Comparison of ENCODE assay signal across 29 cellular contexts in genomic region chr9:134717056-134717455, GRCh38.
"Had no signal": no experiment of that assay in that cellular context is flagged by ENCODE, and none has a peak within 500 bp of the region (broad histone marks: within the 10 kb centered on the region; RNA-seq: fewer than 3 reads in every experiment).

No MANE protein-coding gene starts in this region.

- H3K36me3 Mint-ChIP-seq: activated CD4-positive, alpha-beta memory T cell treated with anti-CD3 and anti-CD28 coated beads for 36 hours; activated naive CD8-positive, alpha-beta T cell treated with anti-CD3 and anti-CD28 coated beads for 36 hours; naive B cell; stimulated activated naive B cell treated with anti-CD40 and anti-IgM and Interleukin-4, amounts not matched to agents 10 μg/mL and 1 μg/mL and 100 μg/mL, for 72 hours had no signal

- H3K4me3 ChIP-seq: adrenal gland, esophagus squamous epithelium, ovary, stomach, suprapubic skin had no signal

- H3K9me3 Mint-ChIP-seq: activated CD4-positive, alpha-beta memory T cell treated with anti-CD3 and anti-CD28 coated beads for 36 hours; activated naive CD4-positive, alpha-beta T cell treated with anti-CD3 and anti-CD28 coated beads for 36 hours; activated naive CD8-positive, alpha-beta T cell treated with anti-CD3 and anti-CD28 coated beads for 36 hours had no signal

- H3K9me3 ChIP-seq: adrenal gland, esophagus squamous epithelium, ovary, stomach, suprapubic skin had no signal

- H3K27ac Mint-ChIP-seq: activated CD4-positive, alpha-beta memory T cell treated with anti-CD3 and anti-CD28 coated beads for 36 hours; activated CD4-positive, alpha-beta T cell treated with anti-CD3 and anti-CD28 coated beads, Interleukin-2, amount 10 ng/mL, durations not matched to agents 24 days and 14 days; activated naive CD4-positive, alpha-beta T cell treated with anti-CD3 and anti-CD28 coated beads for 36 hours; activated naive CD8-positive, alpha-beta T cell treated with anti-CD3 and anti-CD28 coated beads for 36 hours; activated T-helper 1 cell treated with anti-CD3 and anti-CD28 coated beads, Interleukin-12 subunit alpha, Interleukin-12 subunit beta, Interleukin-2, Interleukin-4 antibody, amounts not matched to agents 30 ng/mL and 10 ng/mL and 1 ng/mL, durations not matched to agents 14 hours and 24 hours and 36 hours; progenitor cell of endocrine pancreas; stimulated activated naive B cell treated with anti-CD40 and anti-IgM and Interleukin-4, amounts not matched to agents 10 μg/mL and 1 μg/mL and 100 μg/mL, for 72 hours had no signal

- H3K36me3 ChIP-seq: adrenal gland, ovary had no signal

- H3K27me3 ChIP-seq: adrenal gland, ovary, stomach had no signal

- H3K27ac ChIP-seq: adrenal gland, epithelial cell of prostate, esophagus squamous epithelium, ovary, suprapubic skin had no signal

- H3K27me3 Mint-ChIP-seq: activated CD4-positive, alpha-beta memory T cell treated with anti-CD3 and anti-CD28 coated beads for 36 hours; activated CD4-positive, alpha-beta T cell treated with anti-CD3 and anti-CD28 coated beads, Interleukin-2, amount 10 ng/mL, durations not matched to agents 24 days and 14 days; activated naive CD8-positive, alpha-beta T cell treated with anti-CD3 and anti-CD28 coated beads for 36 hours; central memory CD8-positive, alpha-beta T cell; naive B cell; progenitor cell of endocrine pancreas had no signal

- ATAC-seq: left ventricle myocardium superior; stimulated activated naive B cell treated with anti-CD40 and anti-IgM and Interleukin-4, amounts not matched to agents 10 μg/mL and 1 μg/mL and 100 μg/mL, for 72 hours had no signal

- DNase-seq: activated CD4-positive, alpha-beta memory T cell treated with anti-CD3 and anti-CD28 coated beads for 36 hours; activated CD4-positive, alpha-beta T cell treated with anti-CD3 and anti-CD28 coated beads, Interleukin-2, amount 10 ng/mL, durations not matched to agents 24 days and 14 days; activated CD4-positive, CD25-positive, alpha-beta regulatory T cell treated with anti-CD3 and anti-CD28 coated beads, Interleukin-2, amount 50 U/mL, for 72 hours; activated CD8-positive, alpha-beta memory T cell treated with anti-CD3 and anti-CD28 coated beads, Interleukin-2, amount 50 U/mL, for 4 hours; activated effector memory CD4-positive, alpha-beta T cell treated with anti-CD3 and anti-CD28 coated beads, Interleukin-2, amount 50 U/mL, for 16 hours; activated naive CD4-positive, alpha-beta T cell treated with anti-CD3 and anti-CD28 coated beads for 36 hours; activated naive CD8-positive, alpha-beta T cell treated with anti-CD3 and anti-CD28 coated beads for 36 hours; activated T-cell treated with anti-CD3 and anti-CD28 coated beads, Interleukin-2, amount 50 U/mL, for 1 hour; adrenal gland; aorta; dermis blood vessel endothelial cell; effector CD8-positive, alpha-beta T cell; esophagus squamous epithelium; foreskin melanocyte; left ventricle myocardium superior; naive B cell; nephron progenitor cell; stimulated activated CD4-positive, alpha-beta T cell treated with anti-CD3 and anti-CD28 coated beads, Interleukin-15, amount 100 ng/mL, for 24 hours; stimulated activated CD4-positive, alpha-beta T cell treated with anti-CD3 and anti-CD28 coated beads, Interleukin-2, amount 100 ng/mL, for 24 hours; stimulated activated naive B cell treated with anti-CD40 and anti-IgM and Interleukin-4, amounts not matched to agents 10 μg/mL and 1 μg/mL and 100 μg/mL, for 72 hours; stomach; T-helper 2 cell; trophoblast cell had no signal

- H3K4me1 ChIP-seq: adrenal gland, esophagus squamous epithelium, suprapubic skin had no signal

- H3K4me3 Mint-ChIP-seq: activated CD4-positive, alpha-beta memory T cell treated with anti-CD3 and anti-CD28 coated beads for 36 hours; activated CD4-positive, alpha-beta T cell treated with anti-CD3 and anti-CD28 coated beads, Interleukin-2, amount 10 ng/mL, durations not matched to agents 24 days and 14 days; activated naive CD4-positive, alpha-beta T cell treated with anti-CD3 and anti-CD28 coated beads for 36 hours; activated naive CD8-positive, alpha-beta T cell treated with anti-CD3 and anti-CD28 coated beads for 36 hours; activated T-helper 1 cell treated with anti-CD3 and anti-CD28 coated beads, Interleukin-12 subunit alpha, Interleukin-12 subunit beta, Interleukin-2, Interleukin-4 antibody, amounts not matched to agents 30 ng/mL and 10 ng/mL and 1 ng/mL, durations not matched to agents 14 hours and 24 hours and 36 hours; central memory CD8-positive, alpha-beta T cell; naive B cell; nephron progenitor cell; stimulated activated naive B cell treated with anti-CD40 and anti-IgM and Interleukin-4, amounts not matched to agents 10 μg/mL and 1 μg/mL and 100 μg/mL, for 72 hours had no signal

- H3K4me1 Mint-ChIP-seq: activated CD4-positive, alpha-beta T cell treated with anti-CD3 and anti-CD28 coated beads, Interleukin-2, amount 10 ng/mL, durations not matched to agents 24 days and 14 days; activated naive CD8-positive, alpha-beta T cell treated with anti-CD3 and anti-CD28 coated beads for 36 hours; central memory CD8-positive, alpha-beta T cell; stimulated activated naive B cell treated with anti-CD40 and anti-IgM and Interleukin-4, amounts not matched to agents 10 μg/mL and 1 μg/mL and 100 μg/mL, for 72 hours had no signal
